ENCODE assay signal across 14 cellular contexts in genomic region chr5:119021333-119021732, GRCh38.
"Had no signal": no experiment of that assay in that cellular context is flagged by ENCODE, and none has a peak within 500 bp of the region (broad histone marks: within the 10 kb centered on the region; RNA-seq: fewer than 3 reads in every experiment).

No MANE protein-coding gene starts in this region.

- H3K36me3 Mint-ChIP-seq: activated naive CD4-positive, alpha-beta T cell treated with anti-CD3 and anti-CD28 coated beads, Interleukin-2, amount 10 ng/mL, durations not matched to agents 7 days and 5 days had no signal

- H3K27me3 ChIP-seq: heart left ventricle, pancreas, thyroid gland had no signal

- H3K4me3 Mint-ChIP-seq: activated naive CD4-positive, alpha-beta T cell treated with anti-CD3 and anti-CD28 coated beads, Interleukin-2, amount 10 ng/mL, durations not matched to agents 7 days and 5 days; activated T-helper 17 cell treated with anti-CD3 and anti-CD28 coated beads, Interleukin-2, amount 50 U/mL, for 72 hours; neural crest cell had no signal

- ATAC-seq: heart left ventricle, lower lobe of right lung had no signal

- H3K27me3 Mint-ChIP-seq: activated naive CD4-positive, alpha-beta T cell treated with anti-CD3 and anti-CD28 coated beads, Interleukin-2, amount 10 ng/mL, durations not matched to agents 7 days and 5 days; activated T-helper 17 cell treated with anti-CD3 and anti-CD28 coated beads, Interleukin-2, amount 50 U/mL, for 72 hours had no signal

- H3K27ac Mint-ChIP-seq: activated naive CD4-positive, alpha-beta T cell treated with anti-CD3 and anti-CD28 coated beads, Interleukin-2, amount 10 ng/mL, durations not matched to agents 7 days and 5 days; activated T-helper 17 cell treated with anti-CD3 and anti-CD28 coated beads, Interleukin-2, amount 50 U/mL, for 72 hours had no signal

- H3K4me1 ChIP-seq: lower lobe of right lung, pancreas, thyroid gland had no signal

- DNase-seq: activated CD4-positive, alpha-beta T cell treated with anti-CD3 and anti-CD28 coated beads for 1 hour; activated CD4-positive, alpha-beta T cell treated with anti-CD3 and anti-CD28 coated beads, Interleukin-2, amount 50 U/mL, for 4 hours; activated naive CD4-positive, alpha-beta T cell treated with anti-CD3 and anti-CD28 coated beads, Interleukin-2, amount 10 ng/mL, durations not matched to agents 7 days and 5 days; activated T-cell treated with anti-CD3 and anti-CD28 coated beads for 4 hours; heart left ventricle; left colon; lower lobe of right lung; pancreas; stimulated activated CD4-positive, alpha-beta T cell treated with anti-CD3 and anti-CD28 coated beads, Interleukin-12 subunit alpha, Interleukin-12 subunit beta, amount 100 ng/mL, for 4 hours; stimulated activated CD4-positive, alpha-beta T cell treated with anti-CD3 and anti-CD28 coated beads, Interleukin-2, amount 100 ng/mL, for 24 hours; thyroid gland had no signal

- H3K4me1 Mint-ChIP-seq: activated naive CD4-positive, alpha-beta T cell treated with anti-CD3 and anti-CD28 coated beads, Interleukin-2, amount 10 ng/mL, durations not matched to agents 7 days and 5 days; activated T-helper 17 cell treated with anti-CD3 and anti-CD28 coated beads, Interleukin-2, amount 50 U/mL, for 72 hours; neural crest cell had no signal

- H3K9me3 ChIP-seq: lower lobe of right lung, pancreas, thyroid gland had no signal

- H3K4me3 ChIP-seq: heart left ventricle, lower lobe of right lung, pancreas, thyroid gland had no signal

- H3K27ac ChIP-seq: epithelial cell of prostate, heart left ventricle, lower lobe of right lung, pancreas, thyroid gland had no signal

- H3K9me3 Mint-ChIP-seq: activated T-helper 17 cell treated with anti-CD3 and anti-CD28 coated beads, Interleukin-2, amount 50 U/mL, for 72 hours; neural crest cell had no signal

- H3K36me3 ChIP-seq: heart left ventricle, lower lobe of right lung, pancreas, thyroid gland had no signal
